21 cellular contexts compared by ENCODE assay signal in the genomic region with DNA sequence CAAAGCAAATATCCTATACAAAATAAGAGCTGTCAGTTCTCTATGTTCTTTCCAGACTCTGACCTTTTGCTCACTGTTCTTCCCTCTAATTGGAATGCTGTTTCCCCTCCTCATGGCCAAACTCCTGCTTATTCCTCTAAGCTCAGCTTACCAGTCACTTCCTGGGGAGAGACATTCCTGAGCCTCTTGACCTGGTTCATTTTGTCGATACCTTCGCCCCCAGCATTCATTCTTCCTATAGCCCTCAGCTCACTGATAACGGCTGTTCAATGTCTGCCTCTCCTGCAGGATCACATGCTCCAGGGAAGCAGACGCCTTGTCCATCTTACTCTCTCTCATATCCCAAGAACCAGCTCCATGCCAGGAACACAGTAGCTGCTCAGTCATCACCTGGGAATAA.
"Had no signal": no experiment of that assay in that cellular context is flagged by ENCODE, and none has a peak within 500 bp of the region (broad histone marks: within the 10 kb centered on the region; RNA-seq: fewer than 3 reads in every experiment).

No MANE protein-coding gene starts in this region.

- ATAC-seq: K562 had no signal

- H3K9me3 ChIP-seq: SK-N-SH had no signal

- H3K4me3 Mint-ChIP-seq: IgD-negative memory B cell had no signal

- H3K27ac Mint-ChIP-seq: IgD-negative memory B cell had no signal

- H3K27ac ChIP-seq: HL-60, KMS-11 had no signal

- H3K4me2 ChIP-seq: KMS-11, SK-N-SH had no signal

- H3K9ac ChIP-seq: KMS-11, SK-N-SH had no signal

- DNase-seq: Kasumi-1, MM.1S, NCI-H1092 treated with DMSO at 0.1 percent for 48 hours, NCI-H1436, NCI-H187, NCI-H2029, NCI-H2081 treated with DMSO at 0.1 percent for 48 hours, NCI-H2171, NCI-H226, NCI-H446, NCI-H510A, NCI-H524 treated with DMSO at 0.1 percent for 48 hours, NCI-H69, NCI-H774, RPMI8226, SHP77, SK-N-SH had no signal

- H3K4me1 Mint-ChIP-seq: IgD-negative memory B cell had no signal

- H3K4me3 ChIP-seq: K562 had no signal
